Comparison of ENCODE assay signal across 17 cellular contexts in the genomic region with DNA sequence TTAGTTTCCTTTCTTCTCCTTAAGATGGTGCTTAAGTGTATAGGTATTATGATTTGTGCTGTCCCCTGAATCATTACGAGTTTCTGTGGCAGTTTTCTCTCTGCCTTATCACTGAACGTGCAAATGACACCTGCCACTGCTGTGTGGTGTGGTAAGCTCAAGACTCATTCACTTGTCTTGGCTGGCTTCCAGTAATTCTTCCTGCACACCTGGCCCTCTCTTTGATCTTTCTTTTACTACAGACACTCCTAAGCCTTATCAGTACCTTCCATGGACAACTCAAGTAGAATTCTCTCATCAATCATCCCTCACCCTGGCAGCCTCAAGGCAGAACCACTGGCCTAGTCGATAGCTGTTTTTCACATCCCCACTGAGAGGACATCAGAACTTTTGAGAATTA.
DNase-seq lines count a peak whose midpoint lies in the region; TF ChIP-seq lines count a peak whose summit lies in the region.
"Had no signal": no experiment of that assay in that cellular context is flagged by ENCODE, and none has a peak within 500 bp of the region (broad histone marks: within the 10 kb centered on the region; RNA-seq: fewer than 3 reads in every experiment).

No MANE protein-coding gene starts in this region.

- no peak overlapping the region for H3K23ac ChIP-seq in mesendoderm (ENCODE audit: low read length)

- H3K4me3 ChIP-seq in mesendoderm (ENCODE audit: low read length) (no peak overlapping the region), suprapubic skin (no peak overlapping the region)
- H3K4me3 ChIP-seq: SJCRH30, upper lobe of right lung had no signal

- DNase-seq in DMS153 treated with DMSO at 0.1 percent for 48 hours (lab: John Stamatoyannopoulos, UW; ENCODE audit: unreplicated experiment), result peak; percentile 2
- peak; percentile 4 for DNase-seq in HuH-7 (ENCODE audit: low spot score)
- DNase-seq in NCI-H82 treated with DMSO at 0.1 percent for 48 hours (lab: John Stamatoyannopoulos, UW; ENCODE audit: unreplicated experiment), result peak; percentile 4
- DNase-seq in left kidney (ENCODE audit: low read depth, low spot score), result peak; percentile 16
- DNase-seq in mesendoderm, result no peak
- no peak for DNase-seq in erythroblast (lab: John Stamatoyannopoulos, UW)
- no peak for DNase-seq in suprapubic skin (ENCODE audit: low spot score in 2 of 2)
- DNase-seq: activated CD4-positive, alpha-beta memory T cell treated with anti-CD3 and anti-CD28 coated beads, Interleukin-2, amount 10 ng/mL, durations not matched to agents 7 days and 5 days; AML-193; amygdala; glutamatergic neuron; Karpas-422; NCI-H2029; nucleus accumbens; SJCRH30; upper lobe of right lung had no signal

- H3K36me3 ChIP-seq in mesendoderm (ENCODE audit: control insufficient read depth, insufficient read depth, low read length), result no peaks in the 10 kb centered on the region
- no peaks in the 10 kb centered on the region for H3K36me3 ChIP-seq in suprapubic skin
- H3K36me3 ChIP-seq: SJCRH30, upper lobe of right lung had no signal

- H3K9ac ChIP-seq in mesendoderm (ENCODE audit: low read length), result no peak overlapping the region

- no peak for TF ChIP-seq CTCF in suprapubic skin (IDR thresholded peaks at IDR 0.05)

- no peak overlapping the region for H2AK5ac ChIP-seq in mesendoderm (ENCODE audit: low read length)

- H2BK120ac ChIP-seq in mesendoderm (ENCODE audit: low read depth, low read length), result no peak overlapping the region

- no peaks in the 10 kb centered on the region for H3K79me2 ChIP-seq in mesendoderm (ENCODE audit: control insufficient read depth, insufficient read depth, low read length)

- H4K8ac ChIP-seq in mesendoderm (ENCODE audit: low read depth, low read length), result no peak overlapping the region

- H3K4me1 ChIP-seq in mesendoderm (ENCODE audit: control insufficient read depth, low read depth, low read length), result peaks cover 2% of the 10 kb centered on the region
- H3K4me1 ChIP-seq in suprapubic skin, result no peaks in the 10 kb centered on the region
- H3K4me1 ChIP-seq: SJCRH30, upper lobe of right lung had no signal

- H3K18ac ChIP-seq in mesendoderm (ENCODE audit: low read length), result no peak overlapping the region

- no peak overlapping the region for H2BK15ac ChIP-seq in mesendoderm (replicated peaks; ENCODE audit: low read depth)

- WGBS in mesendoderm (ENCODE audit: extremely low coverage, insufficient coverage, low lambda C conversion rate), result no CpG with 5 or more reads among the region's 3 CpGs
- WGBS in suprapubic skin, result 38% methylated on average over 3 of the region's 3 CpGs

- no peaks in the 10 kb centered on the region for H3K79me1 ChIP-seq in mesendoderm (ENCODE audit: low read length)

- no peak overlapping the region for H3K27ac ChIP-seq in mesendoderm (ENCODE audit: low read depth, low read length)
- H3K27ac ChIP-seq in suprapubic skin, result no peak overlapping the region
- H3K27ac ChIP-seq: epithelial cell of prostate, SJCRH30, upper lobe of right lung had no signal

- TF ChIP-seq POLR2A in erythroblast (IDR thresholded peaks at IDR 0.05; ENCODE audit: low read length), result no peak
- TF ChIP-seq POLR2A in suprapubic skin (IDR thresholded peaks at IDR 0.05), result no peak

- H3K4ac ChIP-seq in mesendoderm (ENCODE audit: low read depth, low read length), result no peak overlapping the region

- no peak overlapping the region for H4K5ac ChIP-seq in mesendoderm (ENCODE audit: low read length)

- H2BK5ac ChIP-seq in mesendoderm (ENCODE audit: low read length), result no peak overlapping the region

- no peaks in the 10 kb centered on the region for H3K27me3 ChIP-seq in mesendoderm (ENCODE audit: insufficient read depth, low read length, poor library complexity)
- no peaks in the 10 kb centered on the region for H3K27me3 ChIP-seq in suprapubic skin
- H3K27me3 ChIP-seq: SJCRH30, upper lobe of right lung had no signal

- no peak overlapping the region for H3K4me2 ChIP-seq in mesendoderm (ENCODE audit: low read length)

- H3K56ac ChIP-seq in mesendoderm (ENCODE audit: low read length), result no peak overlapping the region

- no peak for TF ChIP-seq EP300 in suprapubic skin (IDR thresholded peaks at IDR 0.05)

- H3K9me3 ChIP-seq in suprapubic skin, result no peaks in the 10 kb centered on the region
- H3K9me3 ChIP-seq: SJCRH30, upper lobe of right lung had no signal

Comparison
In these comparisons a context has a peak if more than half of its experiments do, and no peak if none do; other contexts are left out.
1. DNase-seq: peak in DMS153 treated with DMSO at 0.1 percent for 48 hours (single experiment), HuH-7 (single experiment), NCI-H82 treated with DMSO at 0.1 percent for 48 hours (single experiment) and left kidney (single experiment); none in mesendoderm (single experiment), erythroblast (0 of 2) and suprapubic skin (0 of 2).